In the genomic region with DNA sequence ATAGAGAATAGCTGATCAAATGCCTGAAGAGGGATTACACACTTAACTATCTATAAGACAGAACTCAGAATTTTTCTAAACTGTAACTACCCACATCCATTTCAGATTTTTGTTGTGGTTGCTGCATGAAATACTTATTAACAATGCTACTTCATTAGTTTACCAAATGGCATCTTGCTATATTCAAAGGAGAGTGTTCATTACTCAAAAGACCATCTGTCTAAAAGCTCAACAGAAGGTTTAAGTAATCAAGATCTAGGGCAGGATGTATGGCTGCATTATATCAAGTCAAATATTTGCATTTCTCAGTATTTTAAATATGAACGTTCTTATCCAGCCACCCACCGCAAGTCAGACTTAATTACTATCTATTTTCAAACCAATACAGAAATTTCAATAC, we compare ENCODE assay signal across 20 cellular contexts.
DNase-seq lines count a peak whose midpoint lies in the region; ATAC-seq and TF ChIP-seq lines count a peak whose summit lies in the region.
"Had no signal": no experiment of that assay in that cellular context is flagged by ENCODE, and none has a peak within 500 bp of the region (broad histone marks: within the 10 kb centered on the region; RNA-seq: fewer than 3 reads in every experiment).

No MANE protein-coding gene starts in this region.

- H3K4me2 ChIP-seq in OCI-LY7 (ENCODE audit: low read length): peak overlapping the region; percentile 69
- H3K4me2 ChIP-seq: SK-N-SH had no signal

- TF ChIP-seq CTCF in OCI-LY7 (conservative IDR thresholded peaks at IDR 0.05; ENCODE audit: low read length) (no peak), nephron (IDR thresholded peaks at IDR 0.05; ENCODE audit: unreplicated experiment in 3 of 3) (no peak)

- H3K4me1 Mint-ChIP-seq in nephron: peaks cover 79% of the 10 kb centered on the region
- H3K4me1 Mint-ChIP-seq: CD4-positive, CD25-positive, alpha-beta regulatory T cell had no signal

- CTCF ChIA-PET in OCI-LY7 (lab: Charles Lee; ENCODE audit: unreplicated experiment): interaction anchor here (1.9 kb wide), 1 partner anchor 17 kb away, joined by 4 read pairs; no protein-coding TSS in a partner anchor

- DNase-seq in NCI-H1092 treated with DMSO at 0.1 percent for 48 hours (lab: John Stamatoyannopoulos, UW) (peak; percentile 18), NCI-H1092 (lab: John Stamatoyannopoulos, UW) (no peak), NCI-H2171 (lab: John Stamatoyannopoulos, UW) (peak; percentile 65), OCI-LY7 (ENCODE audit: low spot score) (peak; percentile 20), Right ventricle myocardium inferior (ENCODE audit: missing footprints) (no peak)
- DNase-seq: 8988T; BE2C; Caco-2; CD4-positive, CD25-positive, alpha-beta regulatory T cell; DMS79 treated with DMSO at 0.1 percent for 48 hours; KBM-7; NCI-H2029 treated with DMSO at 0.1 percent for 48 hours; NCI-H510A; OCI-M1; SHP77 treated with DMSO at 0.1 percent for 48 hours; SK-N-SH had no signal

- peak overlapping the region; percentile 69; the same call in 1 of the 2 replicates for H2AFZ ChIP-seq in OCI-LY7 (ENCODE audit: low read length)

- H3K9me2 ChIP-seq in OCI-LY7 (ENCODE audit: insufficient read depth, low read length): no peaks in the 10 kb centered on the region
- H3K9me2 ChIP-seq: SK-N-SH had no signal

- no TSS peak for BruUV-seq in OCI-LY7 (replicated peaks; lab: Mats Ljungman, UMichigan)

- no peaks in the 10 kb centered on the region for H3K27me3 Mint-ChIP-seq in nephron (ENCODE audit: low read depth)

- intact Hi-C loops in OCI-LY7 (cut with micrococcal nuclease; ENCODE audit: unreplicated experiment) (no loop called here), Right ventricle myocardium inferior (cut with DNase I) (loop anchor here (5.0 kb wide), 1 partner anchor 63 kb away; no protein-coding TSS in a partner anchor)

- no peaks in the 10 kb centered on the region for H3K9me3 Mint-ChIP-seq in nephron
- H3K9me3 Mint-ChIP-seq: CD4-positive, CD25-positive, alpha-beta regulatory T cell had no signal

- no peak overlapping the region for H3K4me3 Mint-ChIP-seq in nephron

- peak overlapping the region; percentile 19 for H3K4me3 ChIP-seq in OCI-LY7 (ENCODE audit: low read depth, low read length, poor library complexity, severe bottlenecking)

- POLR2A ChIA-PET in OCI-LY7 (lab: Charles Lee): interaction anchor here (0.5 to 2.0 kb wide), 9 partner anchors 9 to 784 kb away, joined by 3 to 11 read pairs (median 4); no protein-coding TSS in a partner anchor

- H3K36me3 ChIP-seq in OCI-LY7 (ENCODE audit: insufficient read depth, low read length): no peaks in the 10 kb centered on the region
- H3K36me3 ChIP-seq: BE2C had no signal

- ATAC-seq in GM21390 (IDR thresholded peaks at IDR 0.05; ENCODE audit: unreplicated experiment): no peak
- no peak for ATAC-seq in HG03108 (IDR thresholded peaks at IDR 0.05; ENCODE audit: unreplicated experiment)
- ATAC-seq in Right ventricle myocardium inferior: no peak
- ATAC-seq: HepG2 had no signal

- peaks cover 3% of the 10 kb centered on the region; the same call in 1 of the 2 replicates for H3K79me2 ChIP-seq in OCI-LY7 (ENCODE audit: insufficient read depth, low read depth, low read length)

- H3K27ac ChIP-seq in OCI-LY7 (ENCODE audit: low read depth, low read length, poor library complexity, severe bottlenecking): peak overlapping the region; percentile 2

- H3K27ac Mint-ChIP-seq in nephron: peak overlapping the region; percentile 88 to 96 (median 95)
- H3K27ac Mint-ChIP-seq: CD4-positive, CD25-positive, alpha-beta regulatory T cell had no signal

- peaks cover 4% of the 10 kb centered on the region for H3K36me3 Mint-ChIP-seq in nephron (ENCODE audit: low read depth)
- H3K36me3 Mint-ChIP-seq: CD4-positive, CD25-positive, alpha-beta regulatory T cell had no signal

- no peaks in the 10 kb centered on the region for H3K9me3 ChIP-seq in OCI-LY7 (ENCODE audit: low read length)
- H3K9me3 ChIP-seq: BE2C, Caco-2, SK-N-SH had no signal

- H3K4me1 ChIP-seq in OCI-LY7 (ENCODE audit: insufficient read depth, low read length, poor library complexity, severe bottlenecking): peaks cover 74% of the 10 kb centered on the region

- no peaks in the 10 kb centered on the region for H4K20me1 ChIP-seq in OCI-LY7 (ENCODE audit: insufficient read depth, low read length)

Comparison
In these comparisons a context has a peak if more than half of its experiments do, and no peak if none do; other contexts are left out.
1. DNase-seq: peak in NCI-H1092 treated with DMSO at 0.1 percent for 48 hours (single experiment), NCI-H2171 (single experiment) and OCI-LY7 (single experiment); none in NCI-H1092 (single experiment) and Right ventricle myocardium inferior (single experiment).